ENCODE assay signal across 18 cellular contexts in the genomic region with DNA sequence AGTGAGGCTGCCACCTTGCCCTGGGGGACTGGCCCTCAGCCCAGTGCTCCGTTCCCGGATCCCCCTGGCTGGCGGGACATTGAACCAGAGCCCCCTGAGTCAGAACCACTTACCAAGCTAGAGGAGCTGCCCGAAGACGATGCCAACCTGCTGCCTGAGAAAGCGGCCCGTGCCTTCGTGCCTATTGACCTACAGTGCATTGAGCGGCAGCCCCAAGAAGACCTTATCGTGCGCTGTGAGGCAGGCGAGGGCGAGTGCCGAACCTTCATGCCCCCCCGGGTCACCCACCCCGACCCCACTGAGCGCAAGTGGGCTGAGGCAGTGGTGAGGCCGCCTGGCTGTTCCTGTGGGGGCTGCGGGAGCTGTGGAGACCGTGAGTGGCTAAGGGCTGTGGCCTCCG. TPM values are rescaled to one million over a fixed set of nuclear protein-coding genes. Genes with fewer than 3 reads are reported as not detected.
DNase-seq lines count a peak whose midpoint lies in the region; ATAC-seq and TF ChIP-seq lines count a peak whose summit lies in the region.
"Had no signal": no experiment of that assay in that cellular context is flagged by ENCODE, and none has a peak within 500 bp of the region (broad histone marks: within the 10 kb centered on the region; RNA-seq: fewer than 3 reads in every experiment).

No MANE protein-coding gene starts in this region.

- H3K27ac ChIP-seq in mammary epithelial cell (ENCODE audit: insufficient read depth, low read depth, low read length) (no peak overlapping the region), esophagus squamous epithelium (peak overlapping the region; percentile 94 to 97 (median 96)), suprapubic skin (peak overlapping the region; percentile 74)
- H3K27ac ChIP-seq: SJCRH30 had no signal

- H3K4me1 Mint-ChIP-seq in effector memory CD8-positive, alpha-beta T cell (ENCODE audit: low read depth in 2 of 2) = peaks cover 23 to 30% of the 10 kb centered on the region in 2 donors

- no peak overlapping the region for H3K9ac ChIP-seq in mammary epithelial cell (ENCODE audit: insufficient read depth, low read length)

- H4K20me1 ChIP-seq in mammary epithelial cell (ENCODE audit: insufficient read depth, low read length) = no peaks in the 10 kb centered on the region

- peaks cover 4% of the 10 kb centered on the region for H3K36me3 ChIP-seq in mammary epithelial cell (ENCODE audit: insufficient read depth, low read length)
- peaks cover 0 to 55% (median 11%) of the 10 kb centered on the region in 3 donors for H3K36me3 ChIP-seq in esophagus squamous epithelium
- H3K36me3 ChIP-seq in suprapubic skin = peaks cover 27% of the 10 kb centered on the region
- H3K36me3 ChIP-seq: SJCRH30 had no signal

- H3K27me3 ChIP-seq in mammary epithelial cell (ENCODE audit: insufficient read depth, low read length) (no peaks in the 10 kb centered on the region), esophagus squamous epithelium (no peaks in the 10 kb centered on the region), suprapubic skin (no peaks in the 10 kb centered on the region)
- H3K27me3 ChIP-seq: SJCRH30 had no signal

- no peak for DNase-seq in LNCaP clone FGC (ENCODE audit: low read depth)
- DNase-seq in mammary epithelial cell = no peak
- no peak for DNase-seq in esophagus squamous epithelium (lab: John Stamatoyannopoulos, UW)
- DNase-seq in suprapubic skin (ENCODE audit: low spot score in 2 of 2) = no peak
- DNase-seq in effector memory CD8-positive, alpha-beta T cell = no peak
- DNase-seq in NAMALWA (ENCODE audit: low spot score) = no peak
- DNase-seq: COR-L47, GDM1, KG1, NCI-H1048, NCI-H1436, NCI-H1930, NCI-H345, NCI-H524 treated with DMSO at 0.1 percent for 48 hours, SJCRH30 had no signal

- H3K36me3 Mint-ChIP-seq in effector memory CD8-positive, alpha-beta T cell (ENCODE audit: insufficient read depth) = peaks cover 25% of the 10 kb centered on the region

- H3K4me3 Mint-ChIP-seq in effector memory CD8-positive, alpha-beta T cell = no peak overlapping the region

- no peak overlapping the region for H3K27ac Mint-ChIP-seq in effector memory CD8-positive, alpha-beta T cell

- CTCF ChIA-PET in mammary epithelial cell (lab: Charles Lee; ENCODE audit: low non-redundant PET) = no interaction called here

- ATAC-seq in effector memory CD8-positive, alpha-beta T cell (replicated peaks) = no peak
- no peak for ATAC-seq in GM18873 (IDR thresholded peaks at IDR 0.05; ENCODE audit: low FRiP score, unreplicated experiment)

- H3K27me3 Mint-ChIP-seq in effector memory CD8-positive, alpha-beta T cell = no peaks in the 10 kb centered on the region

- peak overlapping the region; percentile 52 for H2AFZ ChIP-seq in mammary epithelial cell (ENCODE audit: low read depth, low read length)

- H3K9me3 ChIP-seq in mammary epithelial cell (replicated peaks; ENCODE audit: insufficient read depth, low read length) (no peaks in the 10 kb centered on the region), esophagus squamous epithelium (no peaks in the 10 kb centered on the region), suprapubic skin (no peaks in the 10 kb centered on the region)
- H3K9me3 ChIP-seq: SJCRH30 had no signal

- peaks cover 56% of the 10 kb centered on the region for H3K79me2 ChIP-seq in mammary epithelial cell (ENCODE audit: insufficient read depth, low read length)

- dilution Hi-C loops in mammary epithelial cell (cut with HindIII; ENCODE audit: low sequenced_read_pairs) = no loop called here

- intact Hi-C loops in mammary epithelial cell (cut with micrococcal nuclease) (no loop called here), esophagus squamous epithelium (cut with DNase I) (no loop called here)

- no peak for TF ChIP-seq EP300 in suprapubic skin (IDR thresholded peaks at IDR 0.05)

- in situ Hi-C loops in mammary epithelial cell (cut with MboI; ENCODE audit: low sequenced_read_pairs in 2 of 2) = no loop called here

- 83% methylated on average over 15 of the region's 21 CpGs for WGBS in mammary epithelial cell (ENCODE audit: low coverage, missing lambda C conversion rate)
- WGBS in esophagus squamous epithelium, 2 donors = 87% methylated on average over 3 of the region's 21 CpGs; no CpG with 5 or more reads in 1 of the 2 donors
- 90% methylated on average over 8 of the region's 21 CpGs for WGBS in suprapubic skin

- H3K4me3 ChIP-seq in LNCaP clone FGC (ENCODE audit: low read depth, low read length) = peak overlapping the region; percentile 74
- peak overlapping the region in 2 of 3 experiments; percentile 59 to 93 for H3K4me3 ChIP-seq in mammary epithelial cell (replicated peaks in 1 of 3; ENCODE audit: insufficient read depth in 1 of 3, low read depth in 2 of 3, low read length in 3 of 3)
- H3K4me3 ChIP-seq in esophagus squamous epithelium = peak overlapping the region; percentile 45 to 96 (median 68)
- peak overlapping the region; percentile 47 for H3K4me3 ChIP-seq in suprapubic skin
- H3K4me3 ChIP-seq: SJCRH30 had no signal

- TF ChIP-seq CTCF in LNCaP clone FGC (IDR thresholded peaks at IDR 0.05; ENCODE audit: control insufficient read depth, extremely low read depth, insufficient read depth) (no peak), mammary epithelial cell (conservative IDR thresholded peaks at IDR 0.05 in 1 of 2, IDR thresholded peaks at IDR 0.05 in 1 of 2; ENCODE audit: extremely low read depth in 1 of 2, insufficient read depth in 1 of 2, low read depth in 1 of 2, low read length in 2 of 2) (no peak), esophagus squamous epithelium (IDR thresholded peaks at IDR 0.05) (no peak), suprapubic skin (IDR thresholded peaks at IDR 0.05) (no peak)

- H3K4me1 ChIP-seq in mammary epithelial cell (ENCODE audit: insufficient read depth, low read length) (peaks cover 38% of the 10 kb centered on the region), esophagus squamous epithelium (peaks cover 23 to 70% (median 30%) of the 10 kb centered on the region in 3 donors), suprapubic skin (peaks cover 46% of the 10 kb centered on the region)

- TF ChIP-seq POLR2A in esophagus squamous epithelium (IDR thresholded peaks at IDR 0.05) (no peak), suprapubic skin (IDR thresholded peaks at IDR 0.05) (no peak)

- no TSS peak for BruUV-seq in mammary epithelial cell (replicated peaks; lab: Mats Ljungman, UMichigan)

- H3K9me3 Mint-ChIP-seq in effector memory CD8-positive, alpha-beta T cell = no peaks in the 10 kb centered on the region

- H3K4me2 ChIP-seq in mammary epithelial cell (ENCODE audit: insufficient read depth, low read depth, low read length) = peak overlapping the region; percentile 89

RNA-seq across cellular contexts. Expression of a gene that starts 1.3 kb away (rescaled TPM):
- total RNA-seq in mammary epithelial cell = 10 to 100 TPM in 1 of 2 donors, 1 to 10 TPM in 1; 5.0 to 18.4 TPM
- 26.2 TPM for polyA plus RNA-seq in mammary epithelial cell
- 31.2 TPM for polyA minus RNA-seq in mammary epithelial cell
- 100 to 1,000 TPM in 2 of 4 donors, 10 to 100 TPM in 2; 64.9 to 140 (median 104) TPM for total RNA-seq in esophagus squamous epithelium
- total RNA-seq in suprapubic skin = 100 to 1,000 TPM in 2 of 4 donors, 10 to 100 TPM in 2; 81.0 to 120 (median 97.5) TPM

RNA-seq across cellular contexts. Expression of a gene that starts 2.8 kb away (rescaled TPM):
- total RNA-seq in mammary epithelial cell = 10 to 100 TPM; 74.5 to 76.7 TPM
- 25.5 TPM for polyA plus RNA-seq in mammary epithelial cell
- polyA minus RNA-seq in mammary epithelial cell = 46.2 TPM
- total RNA-seq in esophagus squamous epithelium = 10 to 100 TPM; 33.6 to 60.9 (median 48.3) TPM
- 100 to 1,000 TPM in 1 of 4 donors, 10 to 100 TPM in 3; 68.0 to 170 (median 76.6) TPM for total RNA-seq in suprapubic skin

RNA-seq across cellular contexts. Expression of a gene that starts 10.0 kb away (rescaled TPM):
- total RNA-seq in mammary epithelial cell (10 to 100 TPM; 29.7 to 32.1 TPM), esophagus squamous epithelium (10 to 100 TPM; 16.1 to 44.2 (median 27.7) TPM), suprapubic skin (10 to 100 TPM; 35.5 to 78.1 (median 42.8) TPM)
- polyA plus RNA-seq in mammary epithelial cell = 16.1 TPM
- polyA minus RNA-seq in mammary epithelial cell = 14.0 TPM

RNA-seq across cellular contexts. Expression of a gene that starts 13.7 kb away (rescaled TPM):
- total RNA-seq in mammary epithelial cell (under 1 TPM in 1 of 2 donors, not detected in 1; 0.50 TPM), esophagus squamous epithelium (under 1 TPM in 1 of 4 donors, not detected in 3; 0.57 TPM), suprapubic skin (not detected)
- not detected for polyA plus RNA-seq in mammary epithelial cell
- polyA minus RNA-seq in mammary epithelial cell = not detected
- total RNA-seq: Daoy, H4, SJCRH30 had no signal

RNA-seq across cellular contexts. Expression of a gene that starts 37.6 kb away (rescaled TPM):
- total RNA-seq in mammary epithelial cell = 1 to 10 TPM; 2.8 to 7.6 TPM
- polyA plus RNA-seq in mammary epithelial cell = 1.6 TPM
- polyA minus RNA-seq in mammary epithelial cell = 1.2 TPM
- total RNA-seq in esophagus squamous epithelium = 1 to 10 TPM in 2 of 4 donors, under 1 TPM in 2; 0.88 to 3.4 (median 2.0) TPM
- 10 to 100 TPM in 1 of 4 donors, 1 to 10 TPM in 3; 4.5 to 18.5 (median 7.2) TPM for total RNA-seq in suprapubic skin
